In genomic region chr11:15800121-15800800, GRCh38 we compare ENCODE assay signal across 10 cellular contexts.
A peak's percentile ranks its signal among the peaks of the same experiment; 100 is the strongest.
DNase-seq lines count a peak whose midpoint lies in the region; ATAC-seq, FAIRE-seq and TF ChIP-seq lines count a peak whose summit lies in the region.
"Had no signal": no experiment of that assay in that cellular context is flagged by ENCODE, and none has a peak within 500 bp of the region (broad histone marks: within the 10 kb centered on the region; RNA-seq: fewer than 3 reads in every experiment).

No MANE protein-coding gene starts in this region.

- peaks cover 17% of the 10 kb centered on the region for H3K4me1 Mint-ChIP-seq in Calu3 (ENCODE audit: low read depth, unreplicated experiment)
- H3K4me1 Mint-ChIP-seq: immature natural killer cell had no signal

- BruUV-seq in Calu3 (replicated peaks; lab: Mats Ljungman, UMichigan): no TSS peak

- no peaks in the 10 kb centered on the region for H4K20me1 ChIP-seq in osteoblast (ENCODE audit: insufficient read depth, low read length)

- H3K79me2 ChIP-seq in osteoblast (ENCODE audit: insufficient read depth, low read length): no peaks in the 10 kb centered on the region

- H3K4me1 ChIP-seq in esophagus (ENCODE audit: control insufficient read depth in 2 of 2, insufficient read depth in 2 of 2, low read length in 1 of 2): peaks cover 0 to 4% of the 10 kb centered on the region in 2 donors
- peaks cover 30% of the 10 kb centered on the region for H3K4me1 ChIP-seq in osteoblast (ENCODE audit: insufficient read depth, low read length)

- no peak overlapping the region for H3K27ac Mint-ChIP-seq in Calu3 (ENCODE audit: unreplicated experiment)
- H3K27ac Mint-ChIP-seq: immature natural killer cell had no signal

- H3K4me2 ChIP-seq in osteoblast (ENCODE audit: insufficient read depth, low read length): peak overlapping the region; percentile 72

- no peaks in the 10 kb centered on the region for H3K9me3 ChIP-seq in esophagus (ENCODE audit: control insufficient read depth in 2 of 2, insufficient read depth in 1 of 2, low read depth in 1 of 2, low read length in 1 of 2)
- H3K9me3 ChIP-seq in osteoblast (ENCODE audit: low read depth, low read length): no peaks in the 10 kb centered on the region

- H3K27ac ChIP-seq in esophagus (ENCODE audit: low read depth in 2 of 2, low read length in 1 of 2) (peak overlapping the region; percentile 40 to 65), osteoblast (ENCODE audit: low read depth, low read length) (peak overlapping the region; percentile 89)

- no peaks in the 10 kb centered on the region for H3K27me3 Mint-ChIP-seq in Calu3 (ENCODE audit: unreplicated experiment)

- H3K4me3 ChIP-seq in esophagus (ENCODE audit: low read depth in 1 of 2, low read length in 2 of 2) (no peak overlapping the region), osteoblast (ENCODE audit: insufficient read depth, low read length) (peak overlapping the region; percentile 48)

- H3K9me3 Mint-ChIP-seq in Calu3 (ENCODE audit: low read depth, unreplicated experiment): no peaks in the 10 kb centered on the region

- H3K27me3 ChIP-seq in esophagus (ENCODE audit: control insufficient read depth in 1 of 2, insufficient read depth in 2 of 2, low read length in 2 of 2) (no peaks in the 10 kb centered on the region), osteoblast (ENCODE audit: insufficient read depth, low read length) (no peaks in the 10 kb centered on the region)

- intact Hi-C loops in Calu3 (cut with micrococcal nuclease; ENCODE audit: unreplicated experiment): no loop called here

- TF ChIP-seq POLR2A in GM12892 (IDR thresholded peaks at IDR 0.05; ENCODE audit: low read depth, low read length): no peak

- DNase-seq in Calu3 (peak; percentile 43), OCI-M1 (lab: John Stamatoyannopoulos, UW) (peak; percentile 90), osteoblast (ENCODE audit: insufficient read length, low spot score, missing footprints) (no peak), GM12892 (ENCODE audit: insufficient read length) (no peak), NCI-H1092 (lab: John Stamatoyannopoulos, UW) (no peak)
- DNase-seq: immature natural killer cell; stimulated activated naive CD4-positive, alpha-beta T cell treated with Interleukin-2 at 50 U/mL for 16 hours had no signal

- TF ChIP-seq CTCF in Calu3 (IDR thresholded peaks at IDR 0.05; ENCODE audit: unreplicated experiment): no peak
- no peak for TF ChIP-seq CTCF in osteoblast (IDR thresholded peaks at IDR 0.05; ENCODE audit: extremely low read depth, low read depth, low read length)

- FAIRE-seq in GM12892 (lab: Jason Lieb, UNC): no peak

- no peak overlapping the region for H3K4me3 Mint-ChIP-seq in Calu3 (ENCODE audit: low read depth, unreplicated experiment)
- H3K4me3 Mint-ChIP-seq: immature natural killer cell had no signal

- H3K36me3 ChIP-seq in esophagus (ENCODE audit: control insufficient read depth in 2 of 2, insufficient read depth in 2 of 2, low read length in 1 of 2) (no peaks in the 10 kb centered on the region), osteoblast (ENCODE audit: insufficient read depth, low read length) (no peaks in the 10 kb centered on the region)

- CTCF ChIA-PET in Calu3 (lab: Charles Lee): no interaction called here

- no peaks in the 10 kb centered on the region for H3K36me3 Mint-ChIP-seq in Calu3 (ENCODE audit: insufficient read depth, unreplicated experiment)
- H3K36me3 Mint-ChIP-seq: immature natural killer cell had no signal

- no peak for ATAC-seq in GM21515 (IDR thresholded peaks at IDR 0.05; ENCODE audit: unreplicated experiment)
- no peak for ATAC-seq in GM18861 (IDR thresholded peaks at IDR 0.05; ENCODE audit: unreplicated experiment)

- 41 to 46% methylated on average over 4 of the region's 4 CpGs for WGBS in esophagus, 2 donors

- peak overlapping the region; percentile 53 for H2AFZ ChIP-seq in osteoblast (ENCODE audit: low read length)

Comparison
In these comparisons a context has a peak if more than half of its experiments do, and no peak if none do; other contexts are left out.
1. DNase-seq: peak in Calu3 (single experiment) and OCI-M1 (single experiment); none in osteoblast (single experiment), GM12892 (single experiment) and NCI-H1092 (single experiment).